Comparison of ENCODE assay signal across 24 cellular contexts in genomic region chr14:92489394-92490238, GRCh38. TPM values are rescaled to one million over a fixed set of nuclear protein-coding genes. Genes with fewer than 3 reads are reported as not detected.
A peak's percentile ranks its signal among the peaks of the same experiment; 100 is the strongest.
DNase-seq lines count a peak whose midpoint lies in the region; ATAC-seq and TF ChIP-seq lines count a peak whose summit lies in the region.
"Had no signal": no experiment of that assay in that cellular context is flagged by ENCODE, and none has a peak within 500 bp of the region (broad histone marks: within the 10 kb centered on the region; RNA-seq: fewer than 3 reads in every experiment).

No MANE protein-coding gene starts in this region.

- H3K9ac ChIP-seq in colonic mucosa (ENCODE audit: low read depth in 2 of 2, low read length in 2 of 2) = no peak overlapping the region

- peak overlapping the region; percentile 52 for H3K27ac Mint-ChIP-seq in activated naive CD4-positive, alpha-beta T cell treated with anti-CD3 and anti-CD28 coated beads, Interleukin-2, amount 50 U/mL, for 24 hours
- H3K27ac Mint-ChIP-seq: activated CD4-positive, alpha-beta memory T cell treated with anti-CD3 and anti-CD28 coated beads, Interleukin-2, amount 10 ng/mL, durations not matched to agents 7 days and 5 days; mesothelial cell of epicardium; stimulated activated naive B cell treated with anti-CD40 and anti-IgM and Interleukin-4, amounts not matched to agents 10 μg/mL and 1 μg/mL and 100 μg/mL, for 72 hours had no signal

- no peak for DNase-seq in activated naive CD4-positive, alpha-beta T cell treated with Interleukin-2 at 50 U/mL for 16 hours
- DNase-seq in colonic mucosa = peak; percentile 16
- peak; percentile 18 for DNase-seq in lung (ENCODE audit: low spot score)
- DNase-seq in testis = peak; percentile 11
- no peak for DNase-seq in NCI-H345 (lab: John Stamatoyannopoulos, UW)
- no peak for DNase-seq in NCI-H69 (lab: John Stamatoyannopoulos, UW)
- DNase-seq in stimulated activated CD4-positive, alpha-beta T cell treated with anti-CD3 and anti-CD28 coated beads, Interleukin-2, amount 100 ng/mL, for 24 hours = no peak
- DNase-seq: activated CD4-positive, alpha-beta memory T cell treated with anti-CD3 and anti-CD28 coated beads, Interleukin-2, amount 10 ng/mL, durations not matched to agents 7 days and 5 days; activated T-cell treated with anti-CD3 and anti-CD28 coated beads, Interleukin-2, amount 50 U/mL, for 1 hour; effector CD4-positive, alpha-beta T cell; esophagus squamous epithelium; NCI-H1105 treated with DMSO at 0.1 percent for 48 hours; NCI-H2029 treated with DMSO at 0.1 percent for 48 hours; SHP77 treated with DMSO at 0.1 percent for 48 hours; small intestine; stimulated activated CD4-positive, alpha-beta T cell treated with anti-CD3 and anti-CD28 coated beads, Interleukin-2, amount 100 ng/mL, for 48 hours; stimulated activated naive B cell treated with anti-CD40 and anti-IgM and Interleukin-4, amounts not matched to agents 10 μg/mL and 1 μg/mL and 100 μg/mL, for 72 hours; SW 1271; thyroid gland had no signal

- intact Hi-C loops in colonic mucosa (cut with DNase I) = no loop called here
- intact Hi-C loops in testis (cut with DNase I; ENCODE audit: low total_unique reads) = no loop called here

- H3K9me3 ChIP-seq in colonic mucosa = no peaks in the 10 kb centered on the region
- H3K9me3 ChIP-seq in lung (ENCODE audit: control insufficient read depth in 2 of 2, insufficient read depth in 1 of 2, low read length in 1 of 2) = no peaks in the 10 kb centered on the region
- H3K9me3 ChIP-seq in testis = no peaks in the 10 kb centered on the region
- H3K9me3 ChIP-seq: esophagus squamous epithelium, prostate gland, thyroid gland had no signal

- TF ChIP-seq CTCF in colonic mucosa (IDR thresholded peaks at IDR 0.05) (no peak), lung (IDR thresholded peaks at IDR 0.05; ENCODE audit: control extremely low read depth, extremely low read depth) (no peak), testis (IDR thresholded peaks at IDR 0.05) (no peak)

- no peaks in the 10 kb centered on the region for H3K4me1 ChIP-seq in colonic mucosa
- peaks cover 0 to 24% of the 10 kb centered on the region in 2 donors for H3K4me1 ChIP-seq in lung (ENCODE audit: control insufficient read depth in 2 of 2, insufficient read depth in 2 of 2, low read length in 2 of 2)
- H3K4me1 ChIP-seq in testis = no peaks in the 10 kb centered on the region
- H3K4me1 ChIP-seq: esophagus squamous epithelium, prostate gland, thyroid gland had no signal

- no peaks in the 10 kb centered on the region for H3K9me3 Mint-ChIP-seq in activated naive CD4-positive, alpha-beta T cell treated with anti-CD3 and anti-CD28 coated beads, Interleukin-2, amount 50 U/mL, for 24 hours
- H3K9me3 Mint-ChIP-seq: activated CD4-positive, alpha-beta memory T cell treated with anti-CD3 and anti-CD28 coated beads, Interleukin-2, amount 10 ng/mL, durations not matched to agents 7 days and 5 days; mesothelial cell of epicardium; nephron; stimulated activated naive B cell treated with anti-CD40 and anti-IgM and Interleukin-4, amounts not matched to agents 10 μg/mL and 1 μg/mL and 100 μg/mL, for 72 hours had no signal

- TF ChIP-seq POLR2A in testis (IDR thresholded peaks at IDR 0.05) = no peak

- no peaks in the 10 kb centered on the region for H3K36me3 Mint-ChIP-seq in activated naive CD4-positive, alpha-beta T cell treated with anti-CD3 and anti-CD28 coated beads, Interleukin-2, amount 50 U/mL, for 24 hours
- H3K36me3 Mint-ChIP-seq: mesothelial cell of epicardium; stimulated activated naive B cell treated with anti-CD40 and anti-IgM and Interleukin-4, amounts not matched to agents 10 μg/mL and 1 μg/mL and 100 μg/mL, for 72 hours had no signal

- no peaks in the 10 kb centered on the region for H3K27me3 ChIP-seq in colonic mucosa
- H3K27me3 ChIP-seq in lung (ENCODE audit: control insufficient read depth, insufficient read depth) = no peaks in the 10 kb centered on the region
- no peaks in the 10 kb centered on the region for H3K27me3 ChIP-seq in testis
- H3K27me3 ChIP-seq: esophagus squamous epithelium, thyroid gland had no signal

- no peaks in the 10 kb centered on the region for H3K36me3 ChIP-seq in colonic mucosa
- H3K36me3 ChIP-seq in lung (ENCODE audit: control insufficient read depth in 2 of 2, insufficient read depth in 2 of 2, low read length in 2 of 2) = no peaks in the 10 kb centered on the region
- H3K36me3 ChIP-seq in testis (ENCODE audit: low read depth, missing control alignments) = no peaks in the 10 kb centered on the region
- H3K36me3 ChIP-seq: cardiac muscle cell, esophagus squamous epithelium, prostate gland, thyroid gland had no signal

- no peak for ATAC-seq in lung (ENCODE audit: insufficient read depth, low FRiP score)
- ATAC-seq: stimulated activated naive B cell treated with anti-CD40 and anti-IgM and Interleukin-4, amounts not matched to agents 10 μg/mL and 1 μg/mL and 100 μg/mL, for 72 hours had no signal

- no peaks in the 10 kb centered on the region for H3K4me1 Mint-ChIP-seq in activated naive CD4-positive, alpha-beta T cell treated with anti-CD3 and anti-CD28 coated beads, Interleukin-2, amount 50 U/mL, for 24 hours
- H3K4me1 Mint-ChIP-seq: mesothelial cell of epicardium had no signal

- no peak overlapping the region for H3K27ac ChIP-seq in colonic mucosa
- H3K27ac ChIP-seq in lung (ENCODE audit: low read depth in 1 of 2, low read length in 1 of 2) = peak overlapping the region in 1 of 2 donors; percentile 73
- no peak overlapping the region for H3K27ac ChIP-seq in testis
- H3K27ac ChIP-seq: cardiac muscle cell, prostate gland, thyroid gland had no signal

- WGBS in lung, 2 donors = 86 to 92% methylated on average over 21 of the region's 21 CpGs
- 89 to 97% methylated on average over 16 to 21 of the region's 21 CpGs for WGBS in testis, 2 donors

- no peak overlapping the region for H3K4me3 Mint-ChIP-seq in activated naive CD4-positive, alpha-beta T cell treated with anti-CD3 and anti-CD28 coated beads, Interleukin-2, amount 50 U/mL, for 24 hours
- H3K4me3 Mint-ChIP-seq: activated CD4-positive, alpha-beta memory T cell treated with anti-CD3 and anti-CD28 coated beads, Interleukin-2, amount 10 ng/mL, durations not matched to agents 7 days and 5 days; mesothelial cell of epicardium; nephron; stimulated activated naive B cell treated with anti-CD40 and anti-IgM and Interleukin-4, amounts not matched to agents 10 μg/mL and 1 μg/mL and 100 μg/mL, for 72 hours had no signal

- H3K4me3 ChIP-seq in colonic mucosa = no peak overlapping the region
- H3K4me3 ChIP-seq in lung = no peak overlapping the region
- H3K4me3 ChIP-seq in testis = no peak overlapping the region
- H3K4me3 ChIP-seq: cardiac muscle cell, esophagus squamous epithelium, prostate gland, thyroid gland had no signal

- no peaks in the 10 kb centered on the region for H3K27me3 Mint-ChIP-seq in activated naive CD4-positive, alpha-beta T cell treated with anti-CD3 and anti-CD28 coated beads, Interleukin-2, amount 50 U/mL, for 24 hours

RNA-seq across cellular contexts. Expression of gene RIN3, which starts 24.0 kb away (rescaled TPM):
- total RNA-seq in colonic mucosa (10 to 100 TPM; 18.4 to 23.2 TPM), lung (10 to 100 TPM; 28.1 to 55.5 TPM), testis (10 to 100 TPM; 49.8 to 56.2 TPM)
- polyA plus RNA-seq in lung (10 to 100 TPM; 19.3 to 52.4 TPM), testis (ENCODE audit: insufficient read depth, low read depth, low replicate concordance) (25.9 TPM)

Comparison
In these comparisons a context has a peak if more than half of its experiments do, and no peak if none do; other contexts are left out.
1. DNase-seq: peak in colonic mucosa (single experiment), lung (single experiment) and testis (single experiment); none in activated naive CD4-positive, alpha-beta T cell treated with Interleukin-2 at 50 U/mL for 16 hours (single experiment), NCI-H345 (single experiment), NCI-H69 (single experiment) and stimulated activated CD4-positive, alpha-beta T cell treated with anti-CD3 and anti-CD28 coated beads, Interleukin-2, amount 100 ng/mL, for 24 hours (0 of 2).